ENCODE assay signal across 8 cellular contexts in the genomic region with DNA sequence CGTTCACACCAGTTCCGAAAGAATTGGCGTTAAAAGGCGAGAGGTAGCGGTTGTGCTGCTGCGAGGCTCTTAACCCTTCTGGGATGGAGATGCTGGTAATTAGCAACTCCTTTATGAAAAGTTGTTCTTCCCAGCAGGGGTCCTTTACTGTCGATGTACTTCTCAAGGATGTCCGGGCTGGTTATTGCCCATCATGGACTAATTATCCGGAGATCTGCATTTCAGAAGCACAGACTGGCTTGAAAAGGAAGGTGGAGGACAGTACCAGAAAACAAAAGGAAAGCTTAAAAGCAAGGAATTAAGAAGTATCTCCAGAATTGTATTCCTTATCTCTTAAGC. TPM values are rescaled to one million over a fixed set of nuclear protein-coding genes. Genes with fewer than 3 reads are reported as not detected.
DNase-seq lines count a peak whose midpoint lies in the region; ATAC-seq and TF ChIP-seq lines count a peak whose summit lies in the region.

No MANE protein-coding gene starts in this region.

- CTCF ChIA-PET in WTC11 (lab: Charles Lee), result interaction anchor here (1.1 kb wide), 1 partner anchor 60 kb away, joined by 7 read pairs; no protein-coding TSS in a partner anchor

- peaks cover 18% of the 10 kb centered on the region for H3K36me3 Mint-ChIP-seq in T-helper 2 cell treated with Interferon-gamma antibody and Interleukin-4, amounts not matched to agents 5 μg/mL and 100 μg/mL, for 36 hours (ENCODE audit: low read depth)
- H3K36me3 Mint-ChIP-seq in WTC11, result peaks cover 7% of the 10 kb centered on the region

- peak overlapping the region; percentile 56 for H3K27ac ChIP-seq in iPS-18a (ENCODE audit: low read length)

- intact Hi-C loops in mucosa of descending colon (cut with DNase I, micrococcal nuclease), result no loop called here

- H3K4me3 ChIP-seq in iPS-18a (ENCODE audit: low read length), result peak overlapping the region; percentile 84
- H3K4me3 ChIP-seq in mucosa of descending colon, result no peak overlapping the region

- H3K36me3 ChIP-seq in iPS-18a (ENCODE audit: control insufficient read depth, low read depth, low read length) (no peaks in the 10 kb centered on the region), mucosa of descending colon (ENCODE audit: low read depth) (no peaks in the 10 kb centered on the region)

- peak overlapping the region; percentile 78 for H3K27ac Mint-ChIP-seq in T-helper 2 cell treated with Interferon-gamma antibody and Interleukin-4, amounts not matched to agents 5 μg/mL and 100 μg/mL, for 36 hours
- H3K27ac Mint-ChIP-seq in WTC11, result peak overlapping the region; percentile 94

- TF ChIP-seq CTCF in WTC11 (IDR thresholded peaks at IDR 0.05), result no peak
- TF ChIP-seq CTCF in mucosa of descending colon (IDR thresholded peaks at IDR 0.05), result no peak

- peak overlapping the region; percentile 64 for H3K9ac ChIP-seq in iPS-18a (ENCODE audit: low read length)

- H3K9me3 Mint-ChIP-seq in T-helper 2 cell treated with Interferon-gamma antibody and Interleukin-4, amounts not matched to agents 5 μg/mL and 100 μg/mL, for 36 hours, result no peaks in the 10 kb centered on the region
- no peaks in the 10 kb centered on the region for H3K9me3 Mint-ChIP-seq in WTC11

- peak; percentile 2 for ATAC-seq in WTC11
- no peak for ATAC-seq in mucosa of descending colon

- peaks cover 62% of the 10 kb centered on the region for H3K27me3 ChIP-seq in iPS-18a (ENCODE audit: control insufficient read depth, insufficient read depth, low read length)

- peaks cover 47% of the 10 kb centered on the region for H3K4me1 Mint-ChIP-seq in T-helper 2 cell treated with Interferon-gamma antibody and Interleukin-4, amounts not matched to agents 5 μg/mL and 100 μg/mL, for 36 hours (ENCODE audit: low read depth)
- peaks cover 73% of the 10 kb centered on the region for H3K4me1 Mint-ChIP-seq in WTC11

- peak overlapping the region; percentile 91 for H3K4me3 Mint-ChIP-seq in T-helper 2 cell treated with Interferon-gamma antibody and Interleukin-4, amounts not matched to agents 5 μg/mL and 100 μg/mL, for 36 hours
- H3K4me3 Mint-ChIP-seq in WTC11, result peak overlapping the region; percentile 88

- H3K4me1 ChIP-seq in iPS-18a (ENCODE audit: control insufficient read depth, low read depth, low read length), result peaks cover 25% of the 10 kb centered on the region
- H3K4me1 ChIP-seq in mucosa of descending colon (ENCODE audit: low read depth), result no peaks in the 10 kb centered on the region

- no peak for DNase-seq in T-helper 2 cell treated with Interferon-gamma antibody and Interleukin-4, amounts not matched to agents 5 μg/mL and 100 μg/mL, for 36 hours (ENCODE audit: low spot score)
- DNase-seq in T-helper 2 cell (no peak), WTC11 (ENCODE audit: low spot score) (no peak), superior temporal gyrus (ENCODE audit: extremely low spot score) (peak; percentile 48), SK-N-DZ (ENCODE audit: low spot score) (no peak), AG08396 (ENCODE audit: low spot score) (no peak), mucosa of descending colon (no peak)

- H3K9me3 ChIP-seq in iPS-18a (ENCODE audit: control insufficient read depth, low read depth, low read length), result no peaks in the 10 kb centered on the region
- H3K9me3 ChIP-seq in mucosa of descending colon, result no peaks in the 10 kb centered on the region

- peaks cover 21% of the 10 kb centered on the region for H3K27me3 Mint-ChIP-seq in T-helper 2 cell treated with Interferon-gamma antibody and Interleukin-4, amounts not matched to agents 5 μg/mL and 100 μg/mL, for 36 hours (ENCODE audit: low read depth)
- peaks cover 13% of the 10 kb centered on the region for H3K27me3 Mint-ChIP-seq in WTC11 (ENCODE audit: low read depth)

- POLR2A ChIA-PET in WTC11 (lab: Charles Lee), result interaction anchor here (1.2 kb wide), 1 partner anchor 84 kb away, joined by 5 read pairs; no protein-coding TSS in a partner anchor

TF ChIP-seq in WTC11, 78 proteins besides CTCF, POLR2A, EP300 and RAD21 (continues in another document):
- TF ChIP-seq ZNF138 (CRISPR knock-in tag; conservative IDR thresholded peaks at IDR 0.05), result no peak
- no peak for TF ChIP-seq ZNF425 (CRISPR knock-in tag; conservative IDR thresholded peaks at IDR 0.05)
- TF ChIP-seq FOXK1 (CRISPR knock-in tag; IDR thresholded peaks at IDR 0.05), result peak; percentile 54; the same call in 1 of the 2 replicates
- TF ChIP-seq, protein P1, sequence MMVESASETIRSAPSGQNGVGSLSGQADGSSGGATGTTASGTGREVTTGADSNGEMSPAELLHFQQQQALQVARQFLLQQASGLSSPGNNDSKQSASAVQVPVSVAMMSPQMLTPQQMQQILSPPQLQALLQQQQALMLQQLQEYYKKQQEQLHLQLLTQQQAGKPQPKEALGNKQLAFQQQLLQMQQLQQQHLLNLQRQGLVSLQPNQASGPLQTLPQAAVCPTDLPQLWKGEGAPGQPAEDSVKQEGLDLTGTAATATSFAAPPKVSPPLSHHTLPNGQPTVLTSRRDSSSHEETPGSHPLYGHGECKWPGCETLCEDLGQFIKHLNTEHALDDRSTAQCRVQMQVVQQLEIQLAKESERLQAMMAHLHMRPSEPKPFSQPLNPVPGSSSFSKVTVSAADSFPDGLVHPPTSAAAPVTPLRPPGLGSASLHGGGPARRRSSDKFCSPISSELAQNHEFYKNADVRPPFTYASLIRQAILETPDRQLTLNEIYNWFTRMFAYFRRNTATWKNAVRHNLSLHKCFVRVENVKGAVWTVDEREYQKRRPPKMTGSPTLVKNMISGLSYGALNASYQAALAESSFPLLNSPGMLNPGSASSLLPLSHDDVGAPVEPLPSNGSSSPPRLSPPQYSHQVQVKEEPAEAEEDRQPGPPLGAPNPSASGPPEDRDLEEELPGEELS (CRISPR knock-in tag; IDR thresholded peaks at IDR 0.05), result peak; percentile 74; the same call in 1 of the 2 replicates
- TF ChIP-seq PRDM15 (CRISPR knock-in tag; IDR thresholded peaks at IDR 0.05), result no peak
- peak; percentile 51; the same call in 1 of the 2 replicates for TF ChIP-seq ETV6 (CRISPR knock-in tag; IDR thresholded peaks at IDR 0.05)
- TF ChIP-seq, protein P2, sequence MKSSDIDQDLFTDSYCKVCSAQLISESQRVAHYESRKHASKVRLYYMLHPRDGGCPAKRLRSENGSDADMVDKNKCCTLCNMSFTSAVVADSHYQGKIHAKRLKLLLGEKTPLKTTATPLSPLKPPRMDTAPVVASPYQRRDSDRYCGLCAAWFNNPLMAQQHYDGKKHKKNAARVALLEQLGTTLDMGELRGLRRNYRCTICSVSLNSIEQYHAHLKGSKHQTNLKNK (CRISPR knock-in tag; IDR thresholded peaks at IDR 0.05), result peak; percentile 83
- TF ChIP-seq, protein P3, sequence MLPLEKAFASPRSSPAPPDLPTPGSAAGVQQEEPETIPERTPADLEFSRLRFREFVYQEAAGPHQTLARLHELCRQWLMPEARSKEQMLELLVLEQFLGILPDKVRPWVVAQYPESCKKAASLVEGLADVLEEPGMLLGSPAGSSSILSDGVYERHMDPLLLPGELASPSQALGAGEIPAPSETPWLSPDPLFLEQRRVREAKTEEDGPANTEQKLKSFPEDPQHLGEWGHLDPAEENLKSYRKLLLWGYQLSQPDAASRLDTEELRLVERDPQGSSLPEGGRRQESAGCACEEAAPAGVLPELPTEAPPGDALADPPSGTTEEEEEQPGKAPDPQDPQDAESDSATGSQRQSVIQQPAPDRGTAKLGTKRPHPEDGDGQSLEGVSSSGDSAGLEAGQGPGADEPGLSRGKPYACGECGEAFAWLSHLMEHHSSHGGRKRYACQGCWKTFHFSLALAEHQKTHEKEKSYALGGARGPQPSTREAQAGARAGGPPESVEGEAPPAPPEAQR (CRISPR knock-in tag; IDR thresholded peaks at IDR 0.05), result 0 out of 2 replicates have a peak, but pooled peaks have one; percentile 12

RNA-seq across cellular contexts. Expression of gene AK4, which starts 1.4 kb away (rescaled TPM):
- total RNA-seq in WTC11 (2021) (169 to 180 TPM (median 172 TPM) in 3 replicates), mucosa of descending colon (10 to 100 TPM; 27.1 to 72.8 (median 47.9) TPM)
- polyA plus RNA-seq in SK-N-DZ (2014; cell fraction: cytosol; rRNA removed), result 13.7 and 16.0 TPM in 2 replicates
- polyA plus RNA-seq in SK-N-DZ (2014; cell fraction: nucleus; rRNA removed), result 6.9 and 9.4 TPM in 2 replicates
